7 cellular contexts compared by ENCODE assay signal in the genomic region with DNA sequence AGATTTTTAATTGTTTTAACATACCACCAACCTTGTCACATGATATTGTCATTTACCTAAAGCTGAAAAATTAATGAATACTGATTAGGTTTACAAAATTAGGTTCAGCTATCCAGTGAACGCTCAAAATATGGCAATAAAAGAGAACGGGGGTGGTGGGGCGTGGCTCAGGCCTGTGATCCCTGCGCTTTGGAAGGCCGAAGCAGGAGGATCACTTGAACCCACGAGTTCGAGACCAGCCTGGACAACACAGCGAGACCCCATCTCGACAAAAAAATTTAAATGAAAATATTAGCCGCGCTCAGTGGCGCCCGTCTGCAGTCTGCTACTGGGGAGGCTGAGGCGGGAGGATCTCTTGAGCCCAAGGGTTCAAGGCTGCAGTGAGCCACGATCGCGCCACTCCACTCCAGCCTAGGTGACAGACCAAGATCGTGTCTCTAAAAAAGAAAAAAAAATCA. TPM values are rescaled to one million over a fixed set of nuclear protein-coding genes. Genes with fewer than 3 reads are reported as not detected.
A peak's percentile ranks its signal among the peaks of the same experiment; 100 is the strongest.
DNase-seq lines count a peak whose midpoint lies in the region; TF ChIP-seq lines count a peak whose summit lies in the region.

No MANE protein-coding gene starts in this region.

- intact Hi-C loops in stomach (cut with DNase I; ENCODE audit: low total_unique reads) = loop anchor here (5.0 to 10.0 kb wide), 2 partner anchors 142 to 560 kb away; no protein-coding TSS in a partner anchor

- H3K4me1 ChIP-seq in iPS-20b (ENCODE audit: insufficient read depth, low read length) = peaks cover 4% of the 10 kb centered on the region; the same call in 1 of the 2 replicates
- peaks cover 12 to 57% (median 44%) of the 10 kb centered on the region in 4 donors for H3K4me1 ChIP-seq in stomach

- H3K36me3 Mint-ChIP-seq in activated CD4-positive, alpha-beta memory T cell treated with anti-CD3 and anti-CD28 coated beads, Interleukin-2, amount 10 ng/mL, durations not matched to agents 7 days and 5 days (ENCODE audit: low read depth) = peaks cover 25% of the 10 kb centered on the region

- H3K27me3 ChIP-seq in iPS-20b (ENCODE audit: insufficient read depth, low read length) (no peaks in the 10 kb centered on the region), stomach (no peaks in the 10 kb centered on the region)

- H3K27me3 Mint-ChIP-seq in activated CD4-positive, alpha-beta memory T cell treated with anti-CD3 and anti-CD28 coated beads, Interleukin-2, amount 10 ng/mL, durations not matched to agents 7 days and 5 days = peaks cover 3% of the 10 kb centered on the region

- H3K9ac ChIP-seq in iPS-20b (ENCODE audit: low read depth, low read length) = no peak overlapping the region

- H3K27ac ChIP-seq in iPS-20b (ENCODE audit: low read length) (no peak overlapping the region), stomach (peak overlapping the region in 4 of 5 donors; percentile 81 to 91 (median 87))

- POLR2A ChIA-PET in activated CD4-positive, alpha-beta memory T cell treated with anti-CD3 and anti-CD28 coated beads, Interleukin-2, amount 10 ng/mL, durations not matched to agents 7 days and 5 days (lab: Charles Lee) = interaction anchor here (0.8 to 3.0 kb wide), 24 partner anchors 9 to 807 kb away, joined by 3 to 29 read pairs (median 6); partner anchors contain the start of genes AP1M1, HSH2D, KLF2 and RAB8A

- H3K4me3 ChIP-seq in HFF-Myc (replicated peaks; ENCODE audit: low read depth, low read length) (peak overlapping the region; percentile 93), iPS-20b (ENCODE audit: low read length) (peak overlapping the region; percentile 91), stomach (peak overlapping the region; percentile 74 to 99 (median 92))

- no peak for DNase-seq in HFF-Myc (ENCODE audit: extremely low read depth, low read depth)
- DNase-seq in activated CD4-positive, alpha-beta memory T cell treated with anti-CD3 and anti-CD28 coated beads, Interleukin-2, amount 10 ng/mL, durations not matched to agents 7 days and 5 days = no peak
- DNase-seq in stomach = no peak
- no peak for DNase-seq in NK-92 treated with Interleukin-12 subunit alpha and Interleukin-12 subunit beta, amount 100 ng/mL, for 24 hours (lab: John Stamatoyannopoulos, UW)
- DNase-seq in SW 1271 (lab: John Stamatoyannopoulos, UW) = no peak
- no peak for DNase-seq in dermis blood vessel endothelial cell

- peak overlapping the region; percentile 89 for H3K27ac Mint-ChIP-seq in activated CD4-positive, alpha-beta memory T cell treated with anti-CD3 and anti-CD28 coated beads, Interleukin-2, amount 10 ng/mL, durations not matched to agents 7 days and 5 days

- peaks cover 37% of the 10 kb centered on the region for H3K4me1 Mint-ChIP-seq in activated CD4-positive, alpha-beta memory T cell treated with anti-CD3 and anti-CD28 coated beads, Interleukin-2, amount 10 ng/mL, durations not matched to agents 7 days and 5 days

- TF ChIP-seq POLR2A in stomach (IDR thresholded peaks at IDR 0.05) = no peak

- WGBS in stomach, 5 donors = 34 to 47% (median 39%) methylated on average over 18 of the region's 18 CpGs

- no peak for TF ChIP-seq EP300 in stomach (IDR thresholded peaks at IDR 0.05)

- peaks cover 21% of the 10 kb centered on the region for H3K36me3 ChIP-seq in iPS-20b (ENCODE audit: insufficient read depth, low read depth, low read length)
- peaks cover 11 to 31% (median 28%) of the 10 kb centered on the region in 4 donors for H3K36me3 ChIP-seq in stomach

- TF ChIP-seq CTCF in HFF-Myc (IDR thresholded peaks at IDR 0.05; ENCODE audit: low read depth, low read length, missing control alignments) (no peak), stomach (IDR thresholded peaks at IDR 0.05) (no peak)

- H3K9me3 Mint-ChIP-seq in activated CD4-positive, alpha-beta memory T cell treated with anti-CD3 and anti-CD28 coated beads, Interleukin-2, amount 10 ng/mL, durations not matched to agents 7 days and 5 days = no peaks in the 10 kb centered on the region

- CTCF ChIA-PET in activated CD4-positive, alpha-beta memory T cell treated with anti-CD3 and anti-CD28 coated beads, Interleukin-2, amount 10 ng/mL, durations not matched to agents 7 days and 5 days (lab: Charles Lee) = interaction anchor here (0.6 to 3.5 kb wide), 26 partner anchors 8 to 1093 kb away, joined by 3 to 31 read pairs (median 5); partner anchors contain the start of genes AP1M1, HSH2D and RAB8A

- H3K9me3 ChIP-seq in iPS-20b (ENCODE audit: insufficient read depth, low read depth, low read length) = no peaks in the 10 kb centered on the region
- H3K9me3 ChIP-seq in stomach = no peaks in the 10 kb centered on the region

- H3K4me3 Mint-ChIP-seq in activated CD4-positive, alpha-beta memory T cell treated with anti-CD3 and anti-CD28 coated beads, Interleukin-2, amount 10 ng/mL, durations not matched to agents 7 days and 5 days = peak overlapping the region; percentile 97

RNA-seq across cellular contexts. Expression of gene FAM32A, which starts 0.5 kb away (rescaled TPM):
- 10 to 100 TPM; 66.0 to 70.8 TPM for total RNA-seq in activated CD4-positive, alpha-beta memory T cell treated with anti-CD3 and anti-CD28 coated beads, Interleukin-2, amount 10 ng/mL, durations not matched to agents 7 days and 5 days
- 100 to 1,000 TPM in 2 of 5 donors, 10 to 100 TPM in 2, 1 to 10 TPM in 1; 8.2 to 175 (median 61.0) TPM for total RNA-seq in stomach
- 100 to 1,000 TPM in 2 of 3 donors, 10 to 100 TPM in 1; 77.5 to 145 (median 102) TPM for polyA plus RNA-seq in stomach
- 144 and 166 TPM in 2 replicates for total RNA-seq in dermis blood vessel endothelial cell

RNA-seq across cellular contexts. Expression of gene CIB3, which starts 11.4 kb away (rescaled TPM):
- not detected for total RNA-seq in activated CD4-positive, alpha-beta memory T cell treated with anti-CD3 and anti-CD28 coated beads, Interleukin-2, amount 10 ng/mL, durations not matched to agents 7 days and 5 days
- not detected for total RNA-seq in stomach
- not detected for polyA plus RNA-seq in stomach
- not detected in 2 replicates for total RNA-seq in dermis blood vessel endothelial cell

RNA-seq across cellular contexts. Expression of gene AP1M1, which starts 13.0 kb away (rescaled TPM):
- 100 to 1,000 TPM; 131 to 151 TPM for total RNA-seq in activated CD4-positive, alpha-beta memory T cell treated with anti-CD3 and anti-CD28 coated beads, Interleukin-2, amount 10 ng/mL, durations not matched to agents 7 days and 5 days
- total RNA-seq in stomach (10 to 100 TPM in 4 of 5 donors, 1 to 10 TPM in 1; 2.0 to 92.4 (median 27.1) TPM), dermis blood vessel endothelial cell (65.9 and 108 TPM in 2 replicates)
- polyA plus RNA-seq in stomach = 10 to 100 TPM; 24.2 to 32.8 (median 30.4) TPM

RNA-seq across cellular contexts. Expression of gene HSH2D, which starts 41.2 kb away (rescaled TPM):
- total RNA-seq in activated CD4-positive, alpha-beta memory T cell treated with anti-CD3 and anti-CD28 coated beads, Interleukin-2, amount 10 ng/mL, durations not matched to agents 7 days and 5 days = 100 to 1,000 TPM; 101 to 110 TPM
- total RNA-seq in stomach = 10 to 100 TPM in 3 of 5 donors, 1 to 10 TPM in 2; 6.2 to 24.5 (median 10.6) TPM
- 10 to 100 TPM in 1 of 3 donors, 1 to 10 TPM in 2; 8.2 to 17.7 (median 8.2) TPM for polyA plus RNA-seq in stomach
- 0.05 TPM in 1 of 2 replicates, not detected in the other for total RNA-seq in dermis blood vessel endothelial cell
